Comparison of ENCODE assay signal across 27 cellular contexts in genomic region chr11:110513521-110514450, GRCh38.
DNase-seq lines count a peak whose midpoint lies in the region; ATAC-seq and TF ChIP-seq lines count a peak whose summit lies in the region.
"Had no signal": no experiment of that assay in that cellular context is flagged by ENCODE, and none has a peak within 500 bp of the region (broad histone marks: within the 10 kb centered on the region; RNA-seq: fewer than 3 reads in every experiment).

No MANE protein-coding gene starts in this region.

- no peak overlapping the region for H3K4ac ChIP-seq in IMR-90 (ENCODE audit: low read depth, low read length)

- no peak overlapping the region for H2AK9ac ChIP-seq in IMR-90 (replicated peaks; ENCODE audit: low read depth, low read length, poor library complexity)

- H3K27me3 ChIP-seq in IMR-90 (ENCODE audit: control insufficient read depth, insufficient read depth, low read length) (no peaks in the 10 kb centered on the region), esophagus muscularis mucosa (no peaks in the 10 kb centered on the region), left lung (no peaks in the 10 kb centered on the region), aorta (ENCODE audit: control insufficient read depth in 1 of 2, insufficient read depth in 2 of 2, low read length in 1 of 2) (no peaks in the 10 kb centered on the region), transverse colon (no peaks in the 10 kb centered on the region)
- H3K27me3 ChIP-seq: heart right ventricle, Peyer's patch, stomach had no signal

- TF ChIP-seq POLR2A in IMR-90 (IDR thresholded peaks at IDR 0.05; ENCODE audit: low read depth, low read length) (no peak), esophagus muscularis mucosa (IDR thresholded peaks at IDR 0.05; ENCODE audit: low read depth) (no peak), transverse colon (IDR thresholded peaks at IDR 0.05) (no peak)

- H2BK120ac ChIP-seq in IMR-90 (ENCODE audit: low read depth, low read length), result no peak overlapping the region

- no peaks in the 10 kb centered on the region for H3K36me3 Mint-ChIP-seq in activated naive CD4-positive, alpha-beta T cell treated with anti-CD3 and anti-CD28 coated beads for 36 hours (ENCODE audit: low read depth)
- H3K36me3 Mint-ChIP-seq: CD4-positive, CD25-positive, alpha-beta regulatory T cell had no signal

- H2BK20ac ChIP-seq in IMR-90 (ENCODE audit: low read depth, low read length), result no peak overlapping the region

- H3K27ac Mint-ChIP-seq in activated naive CD4-positive, alpha-beta T cell treated with anti-CD3 and anti-CD28 coated beads for 36 hours, result no peak overlapping the region
- H3K27ac Mint-ChIP-seq: activated B cell treated with CpG ODN at 0.5 μM for 24 hours; CD4-positive, CD25-positive, alpha-beta regulatory T cell had no signal

- no peak overlapping the region for H3K4me2 ChIP-seq in IMR-90 (ENCODE audit: low read depth, low read length)
- H3K4me2 ChIP-seq: KMS-11 had no signal

- H3K9me3 ChIP-seq in IMR-90 (ENCODE audit: control insufficient read depth, insufficient read depth, low read length), result no peaks in the 10 kb centered on the region
- no peaks in the 10 kb centered on the region for H3K9me3 ChIP-seq in esophagus muscularis mucosa
- peaks cover 0 to 6% of the 10 kb centered on the region in 2 donors for H3K9me3 ChIP-seq in left lung
- no peaks in the 10 kb centered on the region for H3K9me3 ChIP-seq in aorta (ENCODE audit: control insufficient read depth, low read length)
- no peaks in the 10 kb centered on the region for H3K9me3 ChIP-seq in transverse colon
- H3K9me3 ChIP-seq: Peyer's patch, stomach had no signal

- H2BK15ac ChIP-seq in IMR-90 (ENCODE audit: low read depth, low read length), result no peak overlapping the region

- no peak overlapping the region for H3K18ac ChIP-seq in IMR-90 (ENCODE audit: low read depth, low read length)

- in situ Hi-C loops in IMR-90 (cut with MboI; ENCODE audit: low sequenced_read_pairs) (no loop called here), transverse colon (cut with MboI; ENCODE audit: low pct_ligation_motif_present in 1 of 4, low pct_unique_long_range_greater_than_20kb in 1 of 4, low sequenced_read_pairs in 3 of 4) (no loop called here)

- H3K4me3 ChIP-seq in IMR-90 (ENCODE audit: insufficient read depth, low read depth, low read length), result no peak overlapping the region
- no peak overlapping the region for H3K4me3 ChIP-seq in esophagus muscularis mucosa
- no peak overlapping the region for H3K4me3 ChIP-seq in left lung
- no peak overlapping the region for H3K4me3 ChIP-seq in aorta (ENCODE audit: low read length in 2 of 2)
- no peak overlapping the region for H3K4me3 ChIP-seq in transverse colon
- H3K4me3 ChIP-seq: coronary artery, heart right ventricle, Peyer's patch, skin epidermis, stomach had no signal

- DNase-seq in IMR-90, result peak; percentile 10
- DNase-seq in esophagus muscularis mucosa (ENCODE audit: extremely low spot score), result peak; percentile 72
- no peak for DNase-seq in left lung
- no peak for DNase-seq in aorta
- DNase-seq in activated naive CD4-positive, alpha-beta T cell treated with anti-CD3 and anti-CD28 coated beads for 36 hours, result no peak
- DNase-seq in transverse colon, result no peak
- DNase-seq in NCI-H2081 (lab: John Stamatoyannopoulos, UW), result no peak
- DNase-seq: activated B cell treated with CpG ODN at 0.5 μM for 24 hours; activated CD4-positive, alpha-beta T cell treated with anti-CD3 and anti-CD28 coated beads, Interleukin-2, amount 50 U/mL, for 1 hour; activated naive CD4-positive, alpha-beta T cell; activated T-cell treated with anti-CD3 and anti-CD28 coated beads, Interleukin-2, amount 50 U/mL, for 48 hours; CD4-positive, CD25-positive, alpha-beta regulatory T cell; DND-41; heart right ventricle; MM.1S; NCI-H1417 treated with DMSO at 0.1 percent for 48 hours; NCI-H2081 treated with DMSO at 0.1 percent for 48 hours; NCI-H226; occipital lobe; Peyer's patch; stimulated activated CD8-positive, alpha-beta memory T cell treated with anti-CD3 and anti-CD28 coated beads, Interleukin-4, amount 100 ng/mL, for 48 hours; stomach; T-helper 1 cell; trophoblast cell had no signal

- no peak overlapping the region; the same call in 1 of the 2 replicates for H2AK5ac ChIP-seq in IMR-90 (ENCODE audit: low read depth, low read length)

- no peak overlapping the region for H4K8ac ChIP-seq in IMR-90 (ENCODE audit: low read depth in 2 of 2, low read length in 2 of 2)

- H3K4me3 Mint-ChIP-seq in activated naive CD4-positive, alpha-beta T cell treated with anti-CD3 and anti-CD28 coated beads for 36 hours, result no peak overlapping the region
- H3K4me3 Mint-ChIP-seq: activated B cell treated with CpG ODN at 0.5 μM for 24 hours; CD4-positive, CD25-positive, alpha-beta regulatory T cell had no signal

- H4K20me1 ChIP-seq in IMR-90 (ENCODE audit: insufficient read depth, low read length), result no peaks in the 10 kb centered on the region

- H3K4me1 ChIP-seq in IMR-90 (ENCODE audit: control insufficient read depth, insufficient read depth, low read length), result peaks cover 2% of the 10 kb centered on the region; the same call in 1 of the 2 replicates
- peaks cover 0 to 10% (median 0%) of the 10 kb centered on the region in 4 donors for H3K4me1 ChIP-seq in esophagus muscularis mucosa
- H3K4me1 ChIP-seq in left lung, result no peaks in the 10 kb centered on the region
- H3K4me1 ChIP-seq in aorta (ENCODE audit: control insufficient read depth in 1 of 2, insufficient read depth in 2 of 2, low read length in 2 of 2), result no peaks in the 10 kb centered on the region
- H3K4me1 ChIP-seq in transverse colon, result no peaks in the 10 kb centered on the region
- H3K4me1 ChIP-seq: heart right ventricle, Peyer's patch, stomach had no signal

- BruUV-seq in IMR-90 (replicated peaks; lab: Mats Ljungman, UMichigan), result no TSS peak

- H3K56ac ChIP-seq in IMR-90 (ENCODE audit: extremely low read depth, insufficient read depth, low read length), result no peak overlapping the region

- H2AFZ ChIP-seq in IMR-90 (replicated peaks; ENCODE audit: low read length, poor library complexity), result peak overlapping the region; percentile 58

- intact Hi-C loops in IMR-90 (cut with micrococcal nuclease) (no loop called here), esophagus muscularis mucosa (cut with DNase I) (no loop called here), left lung (cut with DNase I) (no loop called here), aorta (cut with DNase I) (no loop called here), transverse colon (cut with DNase I; ENCODE audit: low total_unique reads) (loop anchor here (5.0 kb wide), 1 partner anchor 836 kb away; no protein-coding TSS in a partner anchor)
- intact Hi-C loops in activated naive CD4-positive, alpha-beta T cell treated with anti-CD3 and anti-CD28 coated beads for 36 hours (cut with micrococcal nuclease), result no loop called here

- H3K4me1 Mint-ChIP-seq in activated naive CD4-positive, alpha-beta T cell treated with anti-CD3 and anti-CD28 coated beads for 36 hours (ENCODE audit: low read depth), result no peaks in the 10 kb centered on the region
- H3K4me1 Mint-ChIP-seq: activated B cell treated with CpG ODN at 0.5 μM for 24 hours; CD4-positive, CD25-positive, alpha-beta regulatory T cell had no signal

- no peak for TF ChIP-seq CTCF in IMR-90 (conservative IDR thresholded peaks at IDR 0.05; ENCODE audit: low read depth, low read length)
- TF ChIP-seq CTCF in esophagus muscularis mucosa (IDR thresholded peaks at IDR 0.05), result no peak
- no peak for TF ChIP-seq CTCF in left lung (IDR thresholded peaks at IDR 0.05)
- TF ChIP-seq CTCF in transverse colon (IDR thresholded peaks at IDR 0.05), result no peak

- CTCF ChIA-PET in IMR-90 (lab: Yijun Ruan, JAX), result no interaction called here
- CTCF ChIA-PET in activated naive CD4-positive, alpha-beta T cell treated with anti-CD3 and anti-CD28 coated beads for 36 hours (lab: Charles Lee), result no interaction called here

- H3K9me1 ChIP-seq in IMR-90 (ENCODE audit: insufficient read depth, low read length), result 0 out of 2 replicates have a peak, but pooled peaks cover 4% of the 10 kb centered on the region

- ATAC-seq in IMR-90 (ENCODE audit: low read depth), result no peak
- ATAC-seq in left lung, result peak; percentile 66
- peak; percentile 53 for ATAC-seq in aorta (ENCODE audit: low FRiP score)

- no peak overlapping the region for H3K23ac ChIP-seq in IMR-90 (ENCODE audit: low read depth, low read length)

- no peak for TF ChIP-seq RAD21 in IMR-90 (IDR thresholded peaks at IDR 0.05; ENCODE audit: low read length)

- H3K14ac ChIP-seq in IMR-90 (replicated peaks; ENCODE audit: low read depth, low read length), result no peak overlapping the region

- no peak overlapping the region for H4K5ac ChIP-seq in IMR-90 (ENCODE audit: low read depth, low read length)

- H3K79me1 ChIP-seq in IMR-90 (ENCODE audit: low read depth in 1 of 2, low read length in 2 of 2), result no peaks in the 10 kb centered on the region

- POLR2A ChIA-PET in IMR-90 (lab: Charles Lee; ENCODE audit: unreplicated experiment), result no interaction called here

- dilution Hi-C loops in IMR-90 (cut with HindIII; ENCODE audit: low sequenced_read_pairs, unreplicated experiment), result no loop called here

- peaks cover 6% of the 10 kb centered on the region for H3K27me3 Mint-ChIP-seq in activated naive CD4-positive, alpha-beta T cell treated with anti-CD3 and anti-CD28 coated beads for 36 hours (ENCODE audit: low read depth)

- peaks cover 2% of the 10 kb centered on the region for H3K9me3 Mint-ChIP-seq in activated naive CD4-positive, alpha-beta T cell treated with anti-CD3 and anti-CD28 coated beads for 36 hours

- no peak overlapping the region for H2BK5ac ChIP-seq in IMR-90 (ENCODE audit: low read depth, low read length, poor library complexity, severe bottlenecking)

- TF ChIP-seq EP300 in esophagus muscularis mucosa (IDR thresholded peaks at IDR 0.05), result no peak
- TF ChIP-seq EP300 in transverse colon (IDR thresholded peaks at IDR 0.05; ENCODE audit: low read depth), result no peak

- 43% methylated on average over 10 of the region's 21 CpGs; no CpG with 5 or more reads in 1 of the 2 experiments for WGBS in IMR-90 (ENCODE audit: extremely low coverage in 2 of 2, insufficient read length in 1 of 2), 2 experiments
- WGBS in esophagus muscularis mucosa, result 61% methylated on average over 21 of the region's 21 CpGs
- 41 to 49% methylated on average over 21 of the region's 21 CpGs for WGBS in aorta, 2 donors
- 76 to 79% methylated on average over 8 to 21 of the region's 21 CpGs for WGBS in transverse colon (ENCODE audit: low coverage in 1 of 2), 2 donors

- H3K36me3 ChIP-seq in IMR-90 (ENCODE audit: control insufficient read depth, insufficient read depth, low read length) (no peaks in the 10 kb centered on the region), esophagus muscularis mucosa (no peaks in the 10 kb centered on the region), left lung (no peaks in the 10 kb centered on the region), aorta (ENCODE audit: control insufficient read depth in 1 of 2, insufficient read depth in 2 of 2, low read length in 1 of 2) (no peaks in the 10 kb centered on the region), transverse colon (no peaks in the 10 kb centered on the region)
- H3K36me3 ChIP-seq: heart right ventricle, Peyer's patch, stomach had no signal

- H3K27ac ChIP-seq in IMR-90 (ENCODE audit: insufficient read depth, low read length) (no peak overlapping the region), esophagus muscularis mucosa (replicated peaks in 1 of 4) (no peak overlapping the region), left lung (no peak overlapping the region), aorta (ENCODE audit: low read depth in 1 of 2, low read length in 2 of 2) (no peak overlapping the region), transverse colon (no peak overlapping the region)
- H3K27ac ChIP-seq: heart right ventricle, KMS-11, Peyer's patch, stomach had no signal

- H3K9ac ChIP-seq in IMR-90 (ENCODE audit: low read depth, low read length), result no peak overlapping the region
- H3K9ac ChIP-seq: KMS-11 had no signal

- no peak overlapping the region for H4K91ac ChIP-seq in IMR-90 (ENCODE audit: insufficient read depth, low read depth, low read length)

Comparison
In these comparisons a context has a peak if more than half of its experiments do, and no peak if none do; other contexts are left out.
1. DNase-seq: peak in IMR-90 (single experiment) and esophagus muscularis mucosa (single experiment); none in left lung (0 of 2), aorta (0 of 2), activated naive CD4-positive, alpha-beta T cell treated with anti-CD3 and anti-CD28 coated beads for 36 hours (single experiment), transverse colon (single experiment) and NCI-H2081 (0 of 2).